7 cellular contexts compared by ENCODE assay signal in genomic region chr5:178131446-178131996, GRCh38. TPM values are rescaled to one million over a fixed set of nuclear protein-coding genes. Genes with fewer than 3 reads are reported as not detected.
DNase-seq lines count a peak whose midpoint lies in the region; ATAC-seq and TF ChIP-seq lines count a peak whose summit lies in the region.

No MANE protein-coding gene starts in this region.

- peaks cover 57% of the 10 kb centered on the region for H3K4me1 Mint-ChIP-seq in GM23338
- H3K4me1 Mint-ChIP-seq in glutamatergic neuron (ENCODE audit: low read depth, unreplicated experiment) = peaks cover 4% of the 10 kb centered on the region

- H3K9me3 Mint-ChIP-seq in GM23338 (peaks cover 3% of the 10 kb centered on the region; the same call in 1 of the 3 replicates), glutamatergic neuron (ENCODE audit: unreplicated experiment) (peaks cover 6% of the 10 kb centered on the region)

- no peaks in the 10 kb centered on the region for H3K9me3 ChIP-seq in SU-DHL-6 (ENCODE audit: insufficient read depth, low read length)
- H3K9me3 ChIP-seq in smooth muscle cell (replicated peaks; ENCODE audit: low read depth) = no peaks in the 10 kb centered on the region

- DNase-seq in GM23338 (ENCODE audit: low spot score) = peak; percentile 30
- no peak for DNase-seq in glutamatergic neuron
- no peak for DNase-seq in smooth muscle cell (lab: John Stamatoyannopoulos, UW; ENCODE audit: unreplicated experiment)
- DNase-seq in NCI-H345 treated with DMSO at 0.1 percent for 48 hours (lab: John Stamatoyannopoulos, UW; ENCODE audit: unreplicated experiment) = no peak
- DNase-seq in DMS 273 treated with DMSO at 0.1 percent for 48 hours (lab: John Stamatoyannopoulos, UW) = no peak

- H3F3A ChIP-seq in GM23338 (replicated peaks; ENCODE audit: low read depth) = peaks cover 18% of the 10 kb centered on the region; the same call in 1 of the 2 replicates
- peaks cover 7% of the 10 kb centered on the region for H3F3A ChIP-seq in SU-DHL-6 (ENCODE audit: insufficient read depth)
- H3F3A ChIP-seq in smooth muscle cell (ENCODE audit: low read depth) = no peaks in the 10 kb centered on the region

- H2AFZ ChIP-seq in GM23338 (no peak overlapping the region), SU-DHL-6 (ENCODE audit: low read depth, low read length, severe bottlenecking) (peak overlapping the region; percentile 10), smooth muscle cell (ENCODE audit: low read depth) (peak overlapping the region; percentile 79)

- ATAC-seq in GM23338 (no peak), GM18520 (IDR thresholded peaks at IDR 0.05; ENCODE audit: unreplicated experiment) (no peak)

- H3K9ac ChIP-seq in SU-DHL-6 (ENCODE audit: low read length) (peak overlapping the region; percentile 97), smooth muscle cell (ENCODE audit: low read depth) (peak overlapping the region; percentile 59)

- H3K79me2 ChIP-seq in GM23338 (replicated peaks; ENCODE audit: insufficient read depth) (peaks cover 54% of the 10 kb centered on the region), SU-DHL-6 (ENCODE audit: insufficient read depth, low read length) (peaks cover 53% of the 10 kb centered on the region), smooth muscle cell (ENCODE audit: low read depth) (no peaks in the 10 kb centered on the region)

- H3K27me3 Mint-ChIP-seq in GM23338 (ENCODE audit: insufficient read depth, low read depth, poor library complexity) = peaks cover 19% of the 10 kb centered on the region
- H3K27me3 Mint-ChIP-seq in glutamatergic neuron (ENCODE audit: unreplicated experiment) = peaks cover 5% of the 10 kb centered on the region

- H3K27me3 ChIP-seq in GM23338 (ENCODE audit: insufficient read depth) (no peaks in the 10 kb centered on the region), SU-DHL-6 (ENCODE audit: low read length) (no peaks in the 10 kb centered on the region), smooth muscle cell (ENCODE audit: low read depth) (no peaks in the 10 kb centered on the region)

- H3K27ac Mint-ChIP-seq in GM23338 (peak overlapping the region; percentile 86), glutamatergic neuron (ENCODE audit: unreplicated experiment) (peak overlapping the region; percentile 81)

- H3K4me2 ChIP-seq in GM23338 = peak overlapping the region; percentile 98
- H3K4me2 ChIP-seq in SU-DHL-6 (ENCODE audit: low read depth, low read length, poor library complexity, severe bottlenecking) = peak overlapping the region; percentile 93
- peak overlapping the region; percentile 90 for H3K4me2 ChIP-seq in smooth muscle cell

- H3K4me3 Mint-ChIP-seq in GM23338 (peak overlapping the region; percentile 85), glutamatergic neuron (ENCODE audit: unreplicated experiment) (peak overlapping the region; percentile 96)

- peaks cover 19% of the 10 kb centered on the region for H3K4me1 ChIP-seq in GM23338 (ENCODE audit: insufficient read depth)
- H3K4me1 ChIP-seq in smooth muscle cell (ENCODE audit: low read depth) = peaks cover 10% of the 10 kb centered on the region

- H3K36me3 ChIP-seq in GM23338 (ENCODE audit: insufficient read depth) (peaks cover 12% of the 10 kb centered on the region), SU-DHL-6 (ENCODE audit: low read length) (no peaks in the 10 kb centered on the region; the same call in 1 of the 2 replicates), smooth muscle cell (ENCODE audit: low read depth) (no peaks in the 10 kb centered on the region)

- peaks cover 57% of the 10 kb centered on the region for H3K36me3 Mint-ChIP-seq in GM23338 (ENCODE audit: low read depth)
- no peaks in the 10 kb centered on the region for H3K36me3 Mint-ChIP-seq in glutamatergic neuron (ENCODE audit: unreplicated experiment)

- H3K4me3 ChIP-seq in GM23338 (peak overlapping the region; percentile 91), SU-DHL-6 (ENCODE audit: insufficient read depth, low read length, poor library complexity, severe bottlenecking) (peak overlapping the region; percentile 90), smooth muscle cell (peak overlapping the region; percentile 74)

- 26% methylated on average over 10 of the region's 10 CpGs for WGBS in smooth muscle cell (ENCODE audit: low lambda C conversion rate)

- TF ChIP-seq CTCF in GM23338 (conservative IDR thresholded peaks at IDR 0.05; ENCODE audit: low read depth in 2 of 2) (no peak), SU-DHL-6 (IDR thresholded peaks at IDR 0.05; ENCODE audit: insufficient read depth, low read length, poor library complexity, severe bottlenecking) (no peak), glutamatergic neuron (IDR thresholded peaks at IDR 0.05; ENCODE audit: partially characterized antibody, unreplicated experiment) (no peak), smooth muscle cell (IDR thresholded peaks at IDR 0.05; ENCODE audit: borderline replicate concordance, insufficient read depth, poor library complexity, severe bottlenecking) (no peak)

- no peaks in the 10 kb centered on the region for H3K9me2 ChIP-seq in GM23338 (ENCODE audit: insufficient read depth)
- no peaks in the 10 kb centered on the region for H3K9me2 ChIP-seq in SU-DHL-6 (replicated peaks; ENCODE audit: insufficient read depth, low read length)

- H3K27ac ChIP-seq in GM23338 (ENCODE audit: low read depth) = peak overlapping the region; percentile 95
- H3K27ac ChIP-seq in SU-DHL-6 (ENCODE audit: low read depth, low read length) = peak overlapping the region; percentile 77
- H3K27ac ChIP-seq in smooth muscle cell (ENCODE audit: low read depth) = peak overlapping the region; percentile 62

- H4K20me1 ChIP-seq in GM23338 (replicated peaks; ENCODE audit: insufficient read depth) = peaks cover 7% of the 10 kb centered on the region
- no peaks in the 10 kb centered on the region for H4K20me1 ChIP-seq in SU-DHL-6 (ENCODE audit: low read depth, low read length)
- no peaks in the 10 kb centered on the region for H4K20me1 ChIP-seq in smooth muscle cell (ENCODE audit: low read depth)

TF ChIP-seq in GM23338, 12 proteins besides CTCF, POLR2A, EP300 and RAD21:
- TF ChIP-seq JUNB (IDR thresholded peaks at IDR 0.05; ENCODE audit: unreplicated experiment) (no peak), EZH2 (IDR thresholded peaks at IDR 0.05; ENCODE audit: low read depth, unreplicated experiment) (no peak), NANOG (IDR thresholded peaks at IDR 0.05; ENCODE audit: borderline replicate concordance) (no peak), ZNF331 (CRISPR knock-in tag; IDR thresholded peaks at IDR 0.05; ENCODE audit: low read depth) (no peak), EZH2phosphoT487 (IDR thresholded peaks at IDR 0.05; ENCODE audit: unreplicated experiment) (no peak), CREB1 (CRISPR knock-in tag; IDR thresholded peaks at IDR 0.05; ENCODE audit: low read depth) (no peak), POLR2AphosphoS5 (IDR thresholded peaks at IDR 0.05; ENCODE audit: low read depth) (no peak), STAT1 (IDR thresholded peaks at IDR 0.05; ENCODE audit: unreplicated experiment) (no peak), REST (IDR thresholded peaks at IDR 0.05; ENCODE audit: unreplicated experiment) (no peak)

RNA-seq across cellular contexts. Expression of gene RMND5B, which starts 0.7 kb away (rescaled TPM):
- 83.7 and 101 TPM in 2 replicates for total RNA-seq in GM23338 (2014; rRNA removed; shearing (Covaris generic))
- 47.5 and 50.6 TPM in 2 replicates for polyA plus RNA-seq in GM23338 (2016; fragmentation: Nextera tagmentation; extraction: Ambion mirVana)
- 51.3 TPM for total RNA-seq in glutamatergic neuron (ENCODE audit: unreplicated experiment)
- 8.9 and 20.8 TPM in 2 replicates for total RNA-seq in smooth muscle cell
- 17.2 and 18.2 TPM in 2 replicates for polyA plus RNA-seq in smooth muscle cell

RNA-seq across cellular contexts. Expression of gene N4BP3, which starts 18.2 kb away (rescaled TPM):
- total RNA-seq in GM23338 (2014; rRNA removed; shearing (Covaris generic)) = 52.7 and 58.2 TPM in 2 replicates
- polyA plus RNA-seq in GM23338 (2016; fragmentation: Nextera tagmentation; extraction: Ambion mirVana) (9.8 and 10.9 TPM in 2 replicates), smooth muscle cell (0.39 and 1.6 TPM in 2 replicates)
- total RNA-seq in glutamatergic neuron (ENCODE audit: unreplicated experiment) (2.2 TPM), smooth muscle cell (0.36 and 1.3 TPM in 2 replicates)

RNA-seq across cellular contexts. Expression of gene NHP2, which starts 22.2 kb away (rescaled TPM):
- 452 and 455 TPM in 2 replicates for total RNA-seq in GM23338 (2014; rRNA removed; shearing (Covaris generic))
- polyA plus RNA-seq in GM23338 (2016; fragmentation: Nextera tagmentation; extraction: Ambion mirVana) (435 and 450 TPM in 2 replicates), smooth muscle cell (166 and 167 TPM in 2 replicates)
- total RNA-seq in glutamatergic neuron (ENCODE audit: unreplicated experiment) (128 TPM), smooth muscle cell (162 and 324 TPM in 2 replicates)

RNA-seq across cellular contexts. Expression of gene GMCL2, which starts 55.6 kb away (rescaled TPM):
- 0.07 and 0.08 TPM in 2 replicates for total RNA-seq in GM23338 (2014; rRNA removed; shearing (Covaris generic))
- not detected in 2 replicates for polyA plus RNA-seq in GM23338 (2016; fragmentation: Nextera tagmentation; extraction: Ambion mirVana)
- total RNA-seq in glutamatergic neuron (ENCODE audit: unreplicated experiment) = not detected
- 0.13 and 0.22 TPM in 2 replicates for total RNA-seq in smooth muscle cell
- not detected in 2 replicates for polyA plus RNA-seq in smooth muscle cell

Comparison
In these comparisons a context has a peak if more than half of its experiments do, and no peak if none do; other contexts are left out.
1. RNA of gene N4BP3, which starts 18.2 kb away (total RNA-seq): 52.7 to 58.2 TPM in GM23338; 2.2 TPM in glutamatergic neuron (single experiment) and 0.36 to 1.3 TPM in smooth muscle cell; every median in the first group is over 10 times any median in the second.
2. Peak in every context shown above with its lines, with median percentiles within 50 percentile points of each other: H3K27ac ChIP-seq, H3K4me2 ChIP-seq and H3K4me3 ChIP-seq.